1 cellular context compared by ENCODE assay signal in genomic region chr1:31937300-31938183, GRCh38.
A peak's percentile ranks its signal among the peaks of the same experiment; 100 is the strongest.
TF ChIP-seq lines count a peak whose summit lies in the region.

No MANE protein-coding gene starts in this region.

TF ChIP-seq in K562, 482 proteins besides CTCF, POLR2A, EP300 and RAD21 (continued from another document and continues in another):
- TF ChIP-seq PRDM10 (IDR thresholded peaks at IDR 0.05; ENCODE audit: partially characterized antibody) (peak; percentile 50), ZNF407 (IDR thresholded peaks at IDR 0.05; ENCODE audit: low read depth) (peak; percentile 53; the same call in 1 of the 2 replicates), CREB1 (IDR thresholded peaks at IDR 0.05) (no peak), CREB1 (CRISPR knock-in tag; IDR thresholded peaks at IDR 0.05) (0 out of 2 replicates have a peak, but pooled peaks have one; percentile 11), THAP7 (CRISPR knock-in tag; IDR thresholded peaks at IDR 0.05) (peak; percentile 54; the same call in 1 of the 2 replicates), ZBTB5 (IDR thresholded peaks at IDR 0.05) (peak; percentile 73; the same call in 1 of the 2 replicates), HDGF (IDR thresholded peaks at IDR 0.05) (peak; percentile 99), LCOR (CRISPR knock-in tag; IDR thresholded peaks at IDR 0.05) (no peak), ARID1B (IDR thresholded peaks at IDR 0.05) (peak; percentile 66; the same call in 1 of the 2 replicates), MLLT1 (IDR thresholded peaks at IDR 0.05) (peak; percentile 98), ZNF639 (CRISPR knock-in tag; conservative IDR thresholded peaks at IDR 0.05 in 1 of 2, IDR thresholded peaks at IDR 0.05 in 1 of 2) (peak in 1 of 2 experiments; percentile 97; a peak in 2 of 4 replicates), NCOA1 (IDR thresholded peaks at IDR 0.05; ENCODE audit: low read depth) (peak; percentile 79), TOE1 (IDR thresholded peaks at IDR 0.05; ENCODE audit: borderline replicate concordance) (peak; percentile 78), TOE1 (CRISPR knock-in tag; IDR thresholded peaks at IDR 0.05; ENCODE audit: borderline replicate concordance, low read depth) (no peak), TRIM25 (IDR thresholded peaks at IDR 0.05; ENCODE audit: borderline replicate concordance) (peak; percentile 99; the same call in 1 of the 2 replicates), ZBTB7A (IDR thresholded peaks at IDR 0.05; ENCODE audit: borderline replicate concordance, control insufficient read depth, low read depth, low read length) (peak; percentile 77), THRB (CRISPR knock-in tag; conservative IDR thresholded peaks at IDR 0.05) (peak; percentile 94), ZBTB2 (IDR thresholded peaks at IDR 0.05) (peak; percentile 91), SUPT5H (IDR thresholded peaks at IDR 0.05) (peak; percentile 86), SRSF3 (IDR thresholded peaks at IDR 0.05; ENCODE audit: insufficient read depth, low read length) (0 out of 2 replicates have a peak, but pooled peaks have one; percentile 25), ZBTB9 (CRISPR knock-in tag; IDR thresholded peaks at IDR 0.05) (peak; percentile 76), KDM4B (IDR thresholded peaks at IDR 0.05; ENCODE audit: borderline replicate concordance in 2 of 2, low read depth in 1 of 2) (no peak), DNMT1 (IDR thresholded peaks at IDR 0.05) (peak; percentile 89), ATF1 (CRISPR knock-in tag; IDR thresholded peaks at IDR 0.05) (no peak), ATF1 (tag; IDR thresholded peaks at IDR 0.05) (peak; percentile 45; the same call in 1 of the 2 replicates), HLTF (IDR thresholded peaks at IDR 0.05) (peak; percentile 98), MAZ (CRISPR knock-in tag; conservative IDR thresholded peaks at IDR 0.05 in 1 of 2, IDR thresholded peaks at IDR 0.05 in 1 of 2) (peak; percentile 11 to 90; a peak in 2 of 4 replicates), PHB2 (IDR thresholded peaks at IDR 0.05; ENCODE audit: low read depth) (peak; percentile 84), POLR2AphosphoS2 (IDR thresholded peaks at IDR 0.05; ENCODE audit: low read length) (peak; percentile 46; the same call in 1 of the 2 replicates), MTA2 (IDR thresholded peaks at IDR 0.05; ENCODE audit: low read depth) (peak; percentile 46; the same call in 1 of the 2 replicates)
